ENCODE assay signal across 15 cellular contexts in genomic region chr5:355379-355935, GRCh38. TPM values are rescaled to one million over a fixed set of nuclear protein-coding genes. Genes with fewer than 3 reads are reported as not detected.
DNase-seq lines count a peak whose midpoint lies in the region; ATAC-seq, FAIRE-seq and TF ChIP-seq lines count a peak whose summit lies in the region.
"Had no signal": no experiment of that assay in that cellular context is flagged by ENCODE, and none has a peak within 500 bp of the region (broad histone marks: within the 10 kb centered on the region; RNA-seq: fewer than 3 reads in every experiment).

No MANE protein-coding gene starts in this region.

- WGBS in K562 (ENCODE audit: insufficient coverage, low coverage, missing lambda C conversion rate) = 17% methylated on average over 19 of the region's 19 CpGs
- no CpG with 5 or more reads among the region's 19 CpGs for WGBS in neuronal stem cell (ENCODE audit: extremely low coverage in 2 of 2, insufficient read length in 2 of 2, insufficient replicate concordance in 1 of 2), 2 donors

- peaks cover 4% of the 10 kb centered on the region for H4K20me1 ChIP-seq in K562 (replicated peaks; ENCODE audit: control insufficient read depth, insufficient read depth, low read length)

- H3K9me3 ChIP-seq in K562 (replicated peaks; ENCODE audit: control insufficient read depth, insufficient read depth, low read depth, low read length) (no peaks in the 10 kb centered on the region), neuronal stem cell (replicated peaks in 1 of 2; ENCODE audit: control insufficient read depth in 2 of 2, insufficient read depth in 1 of 2, low read depth in 1 of 2, low read length in 2 of 2) (no peaks in the 10 kb centered on the region)

- CTCF ChIA-PET in K562 (lab: Yijun Ruan, JAX; ENCODE audit: low intra/inter-chr PET ratio) = no interaction called here

- H3K36me3 ChIP-seq in K562 (ENCODE audit: control insufficient read depth, insufficient read depth, low read length) = no peaks in the 10 kb centered on the region
- no peaks in the 10 kb centered on the region for H3K36me3 ChIP-seq in neuronal stem cell (replicated peaks in 1 of 2; ENCODE audit: control insufficient read depth in 2 of 2, insufficient read depth in 2 of 2, low read length in 2 of 2)

- no TSS peak for BruUV-seq in K562 (replicated peaks; lab: Mats Ljungman, UMichigan)

- H2BK15ac ChIP-seq in neuronal stem cell (ENCODE audit: low read length) = peak overlapping the region; percentile 81

- H2AFZ ChIP-seq in K562 (ENCODE audit: low read depth, low read length) (no peak overlapping the region), neuronal stem cell (ENCODE audit: low read length) (peak overlapping the region; percentile 72)
- H2AFZ ChIP-seq: GM23338 had no signal

- peak overlapping the region; percentile 97 for H3K14ac ChIP-seq in neuronal stem cell (ENCODE audit: low read length)

- H2AK5ac ChIP-seq in neuronal stem cell (ENCODE audit: low read depth, low read length) = peak overlapping the region; percentile 28

- no peak for TF ChIP-seq RAD21 in K562 (CRISPR knock-in tag; conservative IDR thresholded peaks at IDR 0.05 in 1 of 2, IDR thresholded peaks at IDR 0.05 in 1 of 2)

- H3K4me2 ChIP-seq in K562 (ENCODE audit: insufficient read depth, low read length) (no peak overlapping the region), neuronal stem cell (ENCODE audit: insufficient read depth, low read length, poor library complexity, severe bottlenecking) (no peak overlapping the region)
- H3K4me2 ChIP-seq: GM23338 had no signal

- ATAC-seq in K562 (peak; percentile 42), HG03442 (IDR thresholded peaks at IDR 0.05; ENCODE audit: unreplicated experiment) (no peak)
- ATAC-seq: CD8-positive, alpha-beta T cell; GM23338 had no signal

- peak overlapping the region; percentile 6 for H3K4ac ChIP-seq in neuronal stem cell (ENCODE audit: low read length)

- no peak overlapping the region for H2BK12ac ChIP-seq in neuronal stem cell (ENCODE audit: low read length)

- no peak overlapping the region for H2BK120ac ChIP-seq in neuronal stem cell (ENCODE audit: low read depth, low read length)

- H3K9ac ChIP-seq in K562 (ENCODE audit: insufficient read depth in 1 of 2, low read depth in 2 of 2, low read length in 2 of 2) (peak overlapping the region in 1 of 2 experiments; percentile 49; a peak in 1 of 4 replicates), neuronal stem cell (ENCODE audit: low read depth, low read length, poor library complexity) (no peak overlapping the region)

- H3K27me3 ChIP-seq in K562 (ENCODE audit: control insufficient read depth in 2 of 2, insufficient read depth in 2 of 2, low read length in 2 of 2) = peaks cover 13 to 44% of the 10 kb centered on the region in 2 experiments; a peak in 4 of 5 replicates
- H3K27me3 ChIP-seq in neuronal stem cell (ENCODE audit: control insufficient read depth in 3 of 3, insufficient read depth in 3 of 3, low read depth in 1 of 3, low read length in 3 of 3) = no peaks in the 10 kb centered on the region

- POLR2A ChIA-PET in K562 (lab: Yijun Ruan, JAX) = interaction anchor here (0.6 to 2.9 kb wide), 6 partner anchors 7 to 263 kb away, joined by 3 to 14 read pairs (median 3); no protein-coding TSS in a partner anchor

- H4K8ac ChIP-seq in neuronal stem cell (ENCODE audit: low read depth, low read length) = no peak overlapping the region

- in situ Hi-C loops in K562 (cut with MboI) = no loop called here

- H3K27ac ChIP-seq in K562 (ENCODE audit: extremely low read depth, low read depth, low read length) (no peak overlapping the region), neuronal stem cell (replicated peaks; ENCODE audit: low read length) (no peak overlapping the region)

- no peak for FAIRE-seq in K562 (lab: Jason Lieb, UNC)

- H3K18ac ChIP-seq in neuronal stem cell (ENCODE audit: low read length) = peak overlapping the region; percentile 15

- H3K79me1 ChIP-seq in neuronal stem cell (ENCODE audit: low read depth, low read length) = no peaks in the 10 kb centered on the region

- peaks cover 0 to 6% of the 10 kb centered on the region in 2 experiments; a peak in 1 of 5 replicates for H3K4me1 ChIP-seq in K562 (replicated peaks in 1 of 2; ENCODE audit: control insufficient read depth in 2 of 2, insufficient read depth in 2 of 2, low read length in 2 of 2)
- peaks cover 0 to 11% of the 10 kb centered on the region in 2 donors for H3K4me1 ChIP-seq in neuronal stem cell (ENCODE audit: control insufficient read depth in 2 of 2, insufficient read depth in 1 of 2, low read depth in 1 of 2, low read length in 2 of 2)

- TF ChIP-seq EP300 in K562 (IDR thresholded peaks at IDR 0.05; ENCODE audit: low read length) = no peak

- TF ChIP-seq POLR2A in K562 (conservative IDR thresholded peaks at IDR 0.05) = no peak

- intact Hi-C loops in K562 (cut with micrococcal nuclease) = no loop called here

- H4K91ac ChIP-seq in neuronal stem cell (ENCODE audit: low read depth, low read length, poor library complexity) = no peak overlapping the region

- TF ChIP-seq CTCF in K562 (IDR thresholded peaks at IDR 0.05 in 2 of 3, conservative IDR thresholded peaks at IDR 0.05 in 1 of 3; ENCODE audit: insufficient read depth in 2 of 3, low read depth in 1 of 3, low read length in 3 of 3) = no peak

- no peaks in the 10 kb centered on the region for H3K9me1 ChIP-seq in K562 (ENCODE audit: control insufficient read depth, insufficient read depth, low read length)

- H3K79me2 ChIP-seq in K562 (ENCODE audit: control insufficient read depth, insufficient read depth, low read length) = no peaks in the 10 kb centered on the region

- DNase-seq in 8988T (peak; percentile 71), D341Med (ENCODE audit: low spot score) (peak; percentile 25), K562 (ENCODE audit: extremely low read depth in 1 of 4, low spot score in 3 of 4) (no peak), neuronal stem cell (ENCODE audit: low spot score) (no peak), NCI-H2171 (lab: John Stamatoyannopoulos, UW) (no peak), NCI-H1436 treated with DMSO at 0.1 percent for 48 hours (lab: John Stamatoyannopoulos, UW) (no peak), inferior parietal cortex (ENCODE audit: extremely low spot score) (no peak)
- DNase-seq: DND-41, HFFc6, NCI-H345, NCI-H526 treated with DMSO at 0.1 percent for 48 hours, RPMI8226 had no signal

- peak overlapping the region; percentile 66 for H2BK5ac ChIP-seq in neuronal stem cell (ENCODE audit: low read length)

- H3K4me3 ChIP-seq in K562 = no peak overlapping the region
- H3K4me3 ChIP-seq in neuronal stem cell (ENCODE audit: low read length in 2 of 2) = no peak overlapping the region
- H3K4me3 ChIP-seq: GM23338 had no signal

- peak overlapping the region; percentile 85 for H3K23ac ChIP-seq in neuronal stem cell (ENCODE audit: low read depth, low read length, poor library complexity)

TF ChIP-seq in K562, 482 proteins besides CTCF, POLR2A, EP300 and RAD21:
- TF ChIP-seq ZNF77 (CRISPR knock-in tag; IDR thresholded peaks at IDR 0.05) (no peak), CREB1 (IDR thresholded peaks at IDR 0.05) (no peak), CREB1 (CRISPR knock-in tag; IDR thresholded peaks at IDR 0.05) (no peak), CREB5 (CRISPR knock-in tag; IDR thresholded peaks at IDR 0.05) (no peak)
- TF ChIP-seq, protein P1, sequence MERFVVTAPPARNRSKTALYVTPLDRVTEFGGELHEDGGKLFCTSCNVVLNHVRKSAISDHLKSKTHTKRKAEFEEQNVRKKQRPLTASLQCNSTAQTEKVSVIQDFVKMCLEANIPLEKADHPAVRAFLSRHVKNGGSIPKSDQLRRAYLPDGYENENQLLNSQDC (CRISPR knock-in tag; IDR thresholded peaks at IDR 0.05) = no peak
- TF ChIP-seq, protein P2, sequence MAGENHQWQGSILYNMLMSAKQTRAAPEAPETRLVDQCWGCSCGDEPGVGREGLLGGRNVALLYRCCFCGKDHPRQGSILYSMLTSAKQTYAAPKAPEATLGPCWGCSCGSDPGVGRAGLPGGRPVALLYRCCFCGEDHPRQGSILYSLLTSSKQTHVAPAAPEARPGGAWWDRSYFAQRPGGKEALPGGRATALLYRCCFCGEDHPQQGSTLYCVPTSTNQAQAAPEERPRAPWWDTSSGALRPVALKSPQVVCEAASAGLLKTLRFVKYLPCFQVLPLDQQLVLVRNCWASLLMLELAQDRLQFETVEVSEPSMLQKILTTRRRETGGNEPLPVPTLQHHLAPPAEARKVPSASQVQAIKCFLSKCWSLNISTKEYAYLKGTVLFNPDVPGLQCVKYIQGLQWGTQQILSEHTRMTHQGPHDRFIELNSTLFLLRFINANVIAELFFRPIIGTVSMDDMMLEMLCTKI (IDR thresholded peaks at IDR 0.05; ENCODE audit: partially characterized antibody) = no peak
TF ChIP-seq in K562: peak in this region for 0.

RNA-seq across cellular contexts. Expression of gene AHRR, which starts 33.9 kb away (rescaled TPM):
- 2.8 and 5.5 TPM in 2 replicates for total RNA-seq in K562 (2011; cell fraction: chromatin; rRNA removed; ENCODE audit: low replicate concordance)
- 2.1 and 3.2 TPM in 2 replicates for total RNA-seq in K562 (2011; cell fraction: nucleolus; rRNA removed)
- total RNA-seq in K562 (2011; cell fraction: nucleoplasm; rRNA removed) = 0.99 and 1.4 TPM in 2 replicates
- 0.82 and 1.1 TPM in 2 replicates for total RNA-seq in K562 (2014; rRNA removed)
- 0.18 and 0.61 TPM in 2 replicates for total RNA-seq in K562 (2014; rRNA removed; fragmentation: Illumina TruSeq; extraction: Trizol)
- 1.2 TPM in 2 replicates for total RNA-seq in K562 (2015; rRNA removed; fragmentation: Illumina TruSeq; extraction: Trizol)
- total RNA-seq in K562 (2021) = 1.6 and 1.8 TPM in 2 replicates
- polyA plus RNA-seq in K562 (2011; rRNA removed) = 0.68 and 1.3 TPM in 2 replicates
- 0.88 and 1.8 TPM in 2 replicates for polyA plus RNA-seq in K562 (2011; cell fraction: cytosol; rRNA removed)
- 5.4 and 7.4 TPM in 2 replicates for polyA plus RNA-seq in K562 (2011; cell fraction: nucleus; rRNA removed)
- polyA plus RNA-seq in K562 (2012) = 1.6 and 4.2 TPM in 2 replicates
- 0.43 and 0.72 TPM in 2 replicates for polyA plus RNA-seq in K562 (2014; fragmentation: Illumina TruSeq; extraction: Trizol)
- polyA plus RNA-seq in K562 (2014; fragmentation: Nextera tagmentation; extraction: Ambion mirVana) = under 1 TPM in 1 of 2 experiments, not detected in 1; 0.06 TPM
- polyA plus RNA-seq in K562 (2014; rRNA removed) = 0.89 and 1.8 TPM in 2 replicates
- polyA minus RNA-seq in K562 (2011; rRNA and poly(A)+ RNA removed) = 0.15 and 0.91 TPM in 2 replicates
- polyA minus RNA-seq in K562 (2011; cell fraction: cytosol; rRNA and poly(A)+ RNA removed) = 0.76 and 1.3 TPM in 2 replicates
- 2.3 and 2.9 TPM in 2 replicates for polyA minus RNA-seq in K562 (2011; cell fraction: nucleus; rRNA and poly(A)+ RNA removed)
- polyA plus RNA-seq in neuronal stem cell (2013, experiment 1 of 2) = 0.26 TPM
- 0.28 TPM for polyA plus RNA-seq in neuronal stem cell (2013, experiment 2 of 2)

Comparison
In these comparisons a context has a peak if more than half of its experiments do, and no peak if none do; other contexts are left out.
1. DNase-seq: peak in 8988T (single experiment) and D341Med (single experiment); none in K562 (0 of 4), neuronal stem cell (single experiment), NCI-H2171 (single experiment), NCI-H1436 treated with DMSO at 0.1 percent for 48 hours (single experiment) and inferior parietal cortex (single experiment).